ENCODE assay signal across 23 cellular contexts in the genomic region with DNA sequence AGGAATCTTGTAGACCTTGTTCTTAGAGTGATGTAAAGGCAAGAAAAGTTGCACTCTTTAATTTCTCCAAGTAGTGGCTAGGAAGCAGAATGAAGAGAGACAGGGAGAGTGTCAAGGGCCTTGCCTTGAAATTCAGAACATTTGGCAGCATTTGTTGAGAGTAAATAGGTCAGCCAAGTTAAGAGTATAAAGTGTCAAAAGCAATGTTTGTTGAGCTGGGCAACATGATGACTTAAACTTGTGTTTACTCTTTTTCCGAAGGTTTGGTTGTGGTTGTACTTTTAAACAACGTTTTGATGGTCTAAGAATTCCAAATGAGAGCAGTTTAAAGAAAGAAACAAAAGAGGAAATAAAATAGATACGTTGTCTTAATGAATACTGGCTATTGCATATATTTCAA.
A peak's percentile ranks its signal among the peaks of the same experiment; 100 is the strongest.
DNase-seq lines count a peak whose midpoint lies in the region; ATAC-seq, FAIRE-seq and TF ChIP-seq lines count a peak whose summit lies in the region.
"Had no signal": no experiment of that assay in that cellular context is flagged by ENCODE, and none has a peak within 500 bp of the region (broad histone marks: within the 10 kb centered on the region; RNA-seq: fewer than 3 reads in every experiment).

No MANE protein-coding gene starts in this region.

- in situ Hi-C loops in HepG2 (cut with HindIII; ENCODE audit: extremely low pct_ligation_motif_present, low pct_unique_long_range_greater_than_20kb): no loop called here

- FAIRE-seq in HepG2 (lab: Jason Lieb, UNC): no peak
- FAIRE-seq: D721Med, HTR-8/SVneo had no signal

- H3K4me2 ChIP-seq in HepG2 (ENCODE audit: low read depth, low read length): no peak overlapping the region

- peaks cover 7 to 37% (median 28%) of the 10 kb centered on the region in 4 donors for H3K4me1 ChIP-seq in liver (ENCODE audit: control insufficient read depth in 4 of 4, insufficient read depth in 4 of 4, low read length in 3 of 4)
- H3K4me1 ChIP-seq in HepG2 (ENCODE audit: insufficient read depth, low read length): no peaks in the 10 kb centered on the region
- H3K4me1 ChIP-seq: Peyer's patch had no signal

- TF ChIP-seq RAD21 in liver (IDR thresholded peaks at IDR 0.05): peak; percentile 42 to 45
- no peak for TF ChIP-seq RAD21 in HepG2 (CRISPR knock-in tag; IDR thresholded peaks at IDR 0.05)

- DNase-seq in HepG2 (ENCODE audit: low spot score): no peak
- DNase-seq in kidney tubule cell (ENCODE audit: low spot score): peak; percentile 23
- DNase-seq in midbrain (lab: John Stamatoyannopoulos, UW): peak; percentile 8
- DNase-seq in activated naive CD4-positive, alpha-beta T cell (lab: John Stamatoyannopoulos, UW): no peak
- no peak for DNase-seq in activated CD4-positive, CD25-positive, alpha-beta regulatory T cell (lab: John Stamatoyannopoulos, UW)
- DNase-seq: GOT3, HFFc6, KBM-7, NCI-H1105 treated with DMSO at 0.1 percent for 48 hours, NCI-H146, NCI-H1930, NCI-H2107, NCI-H2227 treated with DMSO at 0.1 percent for 48 hours, NCI-H526 treated with DMSO at 0.1 percent for 48 hours, OCI-M1, Peyer's patch, SHP77 treated with DMSO at 0.1 percent for 48 hours had no signal

- no peak for TF ChIP-seq POLR2A in HepG2 (IDR thresholded peaks at IDR 0.05; ENCODE audit: insufficient read depth in 1 of 2, low read depth in 2 of 2, low read length in 2 of 2)

- ATAC-seq in HepG2 (no peak), HG03520 (IDR thresholded peaks at IDR 0.05; ENCODE audit: unreplicated experiment) (no peak), GM21423 (IDR thresholded peaks at IDR 0.05; ENCODE audit: unreplicated experiment) (no peak)

- POLR2A ChIA-PET in HepG2 (lab: Yijun Ruan, JAX): no interaction called here

- H3K4me3 ChIP-seq in liver (ENCODE audit: low read depth in 1 of 3, low read length in 3 of 3) (no peak overlapping the region), HepG2 (replicated peaks in 1 of 3; ENCODE audit: insufficient read depth in 1 of 3, low read depth in 2 of 3, low read length in 3 of 3) (no peak overlapping the region)
- H3K4me3 ChIP-seq: HAP-1, Peyer's patch had no signal

- no peaks in the 10 kb centered on the region for H4K20me1 ChIP-seq in HepG2 (ENCODE audit: insufficient read depth, low read length)

- TF ChIP-seq CTCF in liver (IDR thresholded peaks at IDR 0.05; ENCODE audit: low read depth, low read length, missing input control): no peak
- no peak for TF ChIP-seq CTCF in HepG2 (CRISPR knock-in tag; IDR thresholded peaks at IDR 0.05)

- no peak for TF ChIP-seq EP300 in HepG2 (IDR thresholded peaks at IDR 0.05; ENCODE audit: low read depth in 2 of 2, low read length in 2 of 2)
- TF ChIP-seq EP300 in HepG2 (CRISPR knock-in tag; IDR thresholded peaks at IDR 0.05; ENCODE audit: borderline replicate concordance): no peak

- H3K27ac ChIP-seq in liver (ENCODE audit: low read depth in 1 of 2, low read length in 2 of 2): no peak overlapping the region
- no peak overlapping the region for H3K27ac ChIP-seq in HepG2 (ENCODE audit: extremely low read length, insufficient read depth, low read length)
- H3K27ac ChIP-seq: Peyer's patch had no signal

- H3K36me3 ChIP-seq in liver (ENCODE audit: control insufficient read depth in 4 of 4, insufficient read depth in 3 of 4, low read depth in 1 of 4, low read length in 3 of 4) (no peaks in the 10 kb centered on the region), HepG2 (replicated peaks in 1 of 2; ENCODE audit: control insufficient read depth in 1 of 2, insufficient read depth in 2 of 2, low read length in 2 of 2) (no peaks in the 10 kb centered on the region)
- H3K36me3 ChIP-seq: HAP-1, Peyer's patch had no signal

- intact Hi-C loops in HepG2 (cut with micrococcal nuclease; ENCODE audit: unreplicated experiment): no loop called here

- no TSS peak for BruUV-seq in HepG2 (replicated peaks; lab: Mats Ljungman, UMichigan)

- H3K9me3 ChIP-seq in liver (ENCODE audit: control insufficient read depth in 4 of 4, low read length in 3 of 4) (no peaks in the 10 kb centered on the region), HepG2 (ENCODE audit: low read length) (no peaks in the 10 kb centered on the region)
- H3K9me3 ChIP-seq: HAP-1, Peyer's patch had no signal

- WGBS in liver: 17% methylated on average over 3 of the region's 3 CpGs
- WGBS in HepG2 (ENCODE audit: low lambda C conversion rate): 4% methylated on average over 3 of the region's 3 CpGs

- no peak overlapping the region for H3K9ac ChIP-seq in liver (ENCODE audit: low read depth in 1 of 2, low read length in 2 of 2)
- H3K9ac ChIP-seq in HepG2 (ENCODE audit: insufficient read depth, low read depth, low read length): no peak overlapping the region

- CTCF ChIA-PET in HepG2 (lab: Yijun Ruan, JAX; ENCODE audit: low intra/inter-chr PET ratio, low total read pairs): no interaction called here

- no peaks in the 10 kb centered on the region for H3K79me2 ChIP-seq in HepG2 (ENCODE audit: insufficient read depth, low read length)

- H3K27me3 ChIP-seq in liver (ENCODE audit: control insufficient read depth in 4 of 4, insufficient read depth in 4 of 4, low read length in 3 of 4): no peaks in the 10 kb centered on the region
- H3K27me3 ChIP-seq in HepG2 (ENCODE audit: control insufficient read depth in 1 of 2, insufficient read depth in 2 of 2, low read length in 2 of 2): peaks cover 0 to 6% of the 10 kb centered on the region in 2 experiments; a peak in 1 of 5 replicates
- H3K27me3 ChIP-seq: Peyer's patch had no signal

- no peak overlapping the region for H2AFZ ChIP-seq in HepG2 (ENCODE audit: low read length)

TF ChIP-seq in liver, 16 proteins besides CTCF, POLR2A, EP300 and RAD21 (continues in another document):
- no peak for TF ChIP-seq TAF1 (conservative IDR thresholded peaks at IDR 0.05)
- TF ChIP-seq YY1 (IDR thresholded peaks at IDR 0.05): peak; percentile 46
- no peak for TF ChIP-seq EGR1 (IDR thresholded peaks at IDR 0.05; ENCODE audit: low read depth in 2 of 2)
- TF ChIP-seq, protein P1, sequence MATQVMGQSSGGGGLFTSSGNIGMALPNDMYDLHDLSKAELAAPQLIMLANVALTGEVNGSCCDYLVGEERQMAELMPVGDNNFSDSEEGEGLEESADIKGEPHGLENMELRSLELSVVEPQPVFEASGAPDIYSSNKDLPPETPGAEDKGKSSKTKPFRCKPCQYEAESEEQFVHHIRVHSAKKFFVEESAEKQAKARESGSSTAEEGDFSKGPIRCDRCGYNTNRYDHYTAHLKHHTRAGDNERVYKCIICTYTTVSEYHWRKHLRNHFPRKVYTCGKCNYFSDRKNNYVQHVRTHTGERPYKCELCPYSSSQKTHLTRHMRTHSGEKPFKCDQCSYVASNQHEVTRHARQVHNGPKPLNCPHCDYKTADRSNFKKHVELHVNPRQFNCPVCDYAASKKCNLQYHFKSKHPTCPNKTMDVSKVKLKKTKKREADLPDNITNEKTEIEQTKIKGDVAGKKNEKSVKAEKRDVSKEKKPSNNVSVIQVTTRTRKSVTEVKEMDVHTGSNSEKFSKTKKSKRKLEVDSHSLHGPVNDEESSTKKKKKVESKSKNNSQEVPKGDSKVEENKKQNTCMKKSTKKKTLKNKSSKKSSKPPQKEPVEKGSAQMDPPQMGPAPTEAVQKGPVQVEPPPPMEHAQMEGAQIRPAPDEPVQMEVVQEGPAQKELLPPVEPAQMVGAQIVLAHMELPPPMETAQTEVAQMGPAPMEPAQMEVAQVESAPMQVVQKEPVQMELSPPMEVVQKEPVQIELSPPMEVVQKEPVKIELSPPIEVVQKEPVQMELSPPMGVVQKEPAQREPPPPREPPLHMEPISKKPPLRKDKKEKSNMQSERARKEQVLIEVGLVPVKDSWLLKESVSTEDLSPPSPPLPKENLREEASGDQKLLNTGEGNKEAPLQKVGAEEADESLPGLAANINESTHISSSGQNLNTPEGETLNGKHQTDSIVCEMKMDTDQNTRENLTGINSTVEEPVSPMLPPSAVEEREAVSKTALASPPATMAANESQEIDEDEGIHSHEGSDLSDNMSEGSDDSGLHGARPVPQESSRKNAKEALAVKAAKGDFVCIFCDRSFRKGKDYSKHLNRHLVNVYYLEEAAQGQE (IDR thresholded peaks at IDR 0.05): no peak
- TF ChIP-seq FOXA1 (IDR thresholded peaks at IDR 0.05): peak; percentile 85
- TF ChIP-seq FOXA2 (IDR thresholded peaks at IDR 0.05): peak; percentile 95

TF ChIP-seq in HepG2, 621 proteins besides CTCF, POLR2A, EP300 and RAD21 (continues in another document):
- TF ChIP-seq ZNF383 (CRISPR knock-in tag; IDR thresholded peaks at IDR 0.05; ENCODE audit: borderline replicate concordance) (no peak), ZNF34 (CRISPR knock-in tag; IDR thresholded peaks at IDR 0.05; ENCODE audit: borderline replicate concordance) (no peak), RBFOX2 (IDR thresholded peaks at IDR 0.05; ENCODE audit: low read depth, low read length) (no peak), MZF1 (CRISPR knock-in tag; IDR thresholded peaks at IDR 0.05; ENCODE audit: borderline replicate concordance) (no peak), GZF1 (CRISPR knock-in tag; IDR thresholded peaks at IDR 0.05) (no peak), ZNF230 (CRISPR knock-in tag; IDR thresholded peaks at IDR 0.05) (no peak), KAT2B (IDR thresholded peaks at IDR 0.05; ENCODE audit: borderline replicate concordance, low read depth, low read length) (no peak)
- TF ChIP-seq, protein P2, sequence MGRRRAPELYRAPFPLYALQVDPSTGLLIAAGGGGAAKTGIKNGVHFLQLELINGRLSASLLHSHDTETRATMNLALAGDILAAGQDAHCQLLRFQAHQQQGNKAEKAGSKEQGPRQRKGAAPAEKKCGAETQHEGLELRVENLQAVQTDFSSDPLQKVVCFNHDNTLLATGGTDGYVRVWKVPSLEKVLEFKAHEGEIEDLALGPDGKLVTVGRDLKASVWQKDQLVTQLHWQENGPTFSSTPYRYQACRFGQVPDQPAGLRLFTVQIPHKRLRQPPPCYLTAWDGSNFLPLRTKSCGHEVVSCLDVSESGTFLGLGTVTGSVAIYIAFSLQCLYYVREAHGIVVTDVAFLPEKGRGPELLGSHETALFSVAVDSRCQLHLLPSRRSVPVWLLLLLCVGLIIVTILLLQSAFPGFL (CRISPR knock-in tag; IDR thresholded peaks at IDR 0.05): no peak
- TF ChIP-seq, protein P3, sequence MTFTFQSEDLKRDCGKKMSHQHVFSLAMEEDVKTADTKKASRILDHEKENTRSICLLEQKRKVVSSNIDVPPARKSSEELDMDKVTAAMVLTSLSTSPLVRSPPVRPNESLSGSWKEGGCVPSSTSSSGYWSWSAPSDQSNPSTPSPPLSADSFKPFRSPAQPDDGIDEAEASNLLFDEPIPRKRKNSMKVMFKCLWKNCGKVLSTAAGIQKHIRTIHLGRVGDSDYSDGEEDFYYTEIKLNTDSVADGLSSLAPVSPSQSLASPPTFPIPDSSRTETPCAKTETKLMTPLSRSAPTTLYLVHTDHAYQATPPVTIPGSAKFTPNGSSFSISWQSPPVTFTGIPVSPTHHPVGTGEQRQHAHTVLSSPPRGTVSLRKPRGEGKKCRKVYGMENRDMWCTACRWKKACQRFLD (CRISPR knock-in tag; IDR thresholded peaks at IDR 0.05; ENCODE audit: borderline replicate concordance): no peak
- TF ChIP-seq, protein P4, sequence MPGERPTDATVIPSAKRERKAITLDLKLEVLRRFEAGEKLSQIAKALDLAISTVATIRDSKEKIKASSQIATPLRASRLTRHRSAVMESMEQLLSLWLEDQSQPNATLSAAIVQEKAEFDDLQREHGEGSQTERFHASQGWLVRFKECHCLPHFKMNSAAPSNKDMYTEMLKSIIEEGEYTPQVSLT (CRISPR knock-in tag; IDR thresholded peaks at IDR 0.05; ENCODE audit: borderline replicate concordance, low read depth): no peak

Comparison
In these comparisons a context has a peak if more than half of its experiments do, and no peak if none do; other contexts are left out.
1. DNase-seq: peak in kidney tubule cell (single experiment) and midbrain (single experiment); none in HepG2 (single experiment), activated naive CD4-positive, alpha-beta T cell (0 of 4) and activated CD4-positive, CD25-positive, alpha-beta regulatory T cell (0 of 4).